Comparison of ENCODE assay signal across 29 cellular contexts in the genomic region with DNA sequence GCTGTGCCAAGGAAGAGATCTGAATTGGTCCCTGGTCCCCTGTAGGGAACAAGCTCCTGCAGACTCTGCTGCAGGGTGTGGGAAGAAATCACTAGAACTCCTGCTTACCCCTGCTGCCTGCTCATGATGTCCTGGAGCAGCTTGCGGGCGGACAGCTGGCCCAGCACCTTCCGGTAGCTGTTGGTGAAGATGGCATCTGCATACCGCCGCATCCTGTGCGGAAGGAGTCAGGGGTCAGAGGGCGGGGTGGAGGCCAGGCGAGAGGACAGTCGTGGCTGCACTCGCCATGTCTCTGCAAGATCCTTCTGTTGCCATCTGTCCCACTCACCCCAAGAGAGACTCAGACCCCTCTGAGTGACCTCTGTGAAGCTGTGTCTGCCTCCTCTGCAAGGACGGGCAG. TPM values are rescaled to one million over a fixed set of nuclear protein-coding genes. Genes with fewer than 3 reads are reported as not detected.
"Had no signal": no experiment of that assay in that cellular context is flagged by ENCODE, and none has a peak within 500 bp of the region (broad histone marks: within the 10 kb centered on the region; RNA-seq: fewer than 3 reads in every experiment).

No MANE protein-coding gene starts in this region.

- H3K36me3 Mint-ChIP-seq: activated naive CD8-positive, alpha-beta T cell treated with anti-CD3 and anti-CD28 coated beads for 36 hours; natural killer cell; stimulated activated effector memory CD8-positive, alpha-beta T cell treated with anti-CD3 and anti-CD28 coated beads, Interleukin-12 subunit alpha, Interleukin-12 subunit beta, amount 100 ng/mL, for 72 hours had no signal

- H3K4me1 ChIP-seq: breast epithelium, foreskin keratinocyte, left ventricle myocardium inferior, pancreas, tibial artery had no signal

- H3K36me3 ChIP-seq: breast epithelium, left ventricle myocardium inferior, pancreas, tibial artery had no signal

- H3K27me3 ChIP-seq: breast epithelium, pancreas had no signal

- H3K9me3 ChIP-seq: pancreas had no signal

- H3K27ac ChIP-seq: breast epithelium, foreskin keratinocyte, left ventricle myocardium inferior, pancreas, tibial artery had no signal

- H3K27ac Mint-ChIP-seq: activated B cell treated with CpG ODN at 0.5 μM for 24 hours; activated CD4-positive, alpha-beta T cell treated with anti-CD3 and anti-CD28 coated beads for 36 hours; activated naive CD8-positive, alpha-beta T cell treated with anti-CD3 and anti-CD28 coated beads for 36 hours; activated T-cell treated with anti-CD3 and anti-CD28 coated beads, Interleukin-2, amount 50 U/mL, for 24 hours; activated T-helper 2 cell treated with anti-CD3 and anti-CD28 coated beads, Interferon-gamma antibody, Interleukin-2, Interleukin-4, amounts not matched to agents 10 μg/mL and 5 μg/mL and 100 μg/mL, durations not matched to agents 14 hours and 24 hours and 36 hours; natural killer cell; stimulated activated effector memory CD8-positive, alpha-beta T cell treated with anti-CD3 and anti-CD28 coated beads, Interleukin-12 subunit alpha, Interleukin-12 subunit beta, amount 100 ng/mL, for 72 hours; stimulated activated naive CD8-positive, alpha-beta T cell treated with anti-CD3 and anti-CD28 coated beads, Interleukin-15, amount 100 ng/mL, for 72 hours had no signal

- H3K4me3 Mint-ChIP-seq: activated B cell treated with CpG ODN at 0.5 μM for 24 hours; activated CD4-positive, alpha-beta T cell treated with anti-CD3 and anti-CD28 coated beads for 36 hours; activated naive CD8-positive, alpha-beta T cell treated with anti-CD3 and anti-CD28 coated beads for 36 hours; activated T-cell treated with anti-CD3 and anti-CD28 coated beads, Interleukin-2, amount 50 U/mL, for 24 hours; central memory CD8-positive, alpha-beta T cell; natural killer cell; stimulated activated effector memory CD8-positive, alpha-beta T cell treated with anti-CD3 and anti-CD28 coated beads, Interleukin-12 subunit alpha, Interleukin-12 subunit beta, amount 100 ng/mL, for 72 hours; stimulated activated naive CD8-positive, alpha-beta T cell treated with anti-CD3 and anti-CD28 coated beads, Interleukin-15, amount 100 ng/mL, for 72 hours had no signal

- H3K4me3 ChIP-seq: breast epithelium, left ventricle myocardium inferior, pancreas, tibial artery had no signal

- H3K4me1 Mint-ChIP-seq: activated B cell treated with CpG ODN at 0.5 μM for 24 hours; activated CD4-positive, alpha-beta T cell treated with anti-CD3 and anti-CD28 coated beads for 36 hours; activated naive CD8-positive, alpha-beta T cell treated with anti-CD3 and anti-CD28 coated beads for 36 hours; central memory CD8-positive, alpha-beta T cell; natural killer cell; stimulated activated effector memory CD8-positive, alpha-beta T cell treated with anti-CD3 and anti-CD28 coated beads, Interleukin-12 subunit alpha, Interleukin-12 subunit beta, amount 100 ng/mL, for 72 hours; stimulated activated naive CD8-positive, alpha-beta T cell treated with anti-CD3 and anti-CD28 coated beads, Interleukin-15, amount 100 ng/mL, for 72 hours had no signal

- DNase-seq: activated B cell treated with CpG ODN at 0.5 μM for 24 hours; activated CD4-positive, alpha-beta T cell treated with anti-CD3 and anti-CD28 coated beads for 36 hours; activated CD4-positive, alpha-beta T cell treated with anti-CD3 and anti-CD28 coated beads, Interleukin-2, amount 50 U/mL, for 4 hours; activated CD8-positive, alpha-beta memory T cell treated with anti-CD3 and anti-CD28 coated beads for 24 hours; activated CD8-positive, alpha-beta memory T cell treated with anti-CD3 and anti-CD28 coated beads, Interleukin-2, amount 50 U/mL, for 4 hours; activated naive CD4-positive, alpha-beta T cell treated with Interleukin-2 at 50 U/mL for 16 hours; activated naive CD8-positive, alpha-beta T cell treated with anti-CD3 and anti-CD28 coated beads for 36 hours; activated T-cell treated with anti-CD3 and anti-CD28 coated beads, Interleukin-2, amount 50 U/mL, for 24 hours; effector memory CD4-positive, alpha-beta T cell; foreskin keratinocyte; hippocampal formation; kidney glomerular epithelial cell; left ventricle myocardium inferior; natural killer cell; pancreas; right cardiac atrium; stimulated activated CD4-positive, alpha-beta T cell treated with anti-CD3 and anti-CD28 coated beads, Interleukin-1b, Interleukin-23, amount 100 ng/mL, for 48 hours; stimulated activated naive CD8-positive, alpha-beta T cell treated with anti-CD3 and anti-CD28 coated beads, Interleukin-15, amount 100 ng/mL, for 72 hours; tibial artery had no signal

- ATAC-seq: activated CD4-positive, alpha-beta T cell treated with anti-CD3 and anti-CD28 coated beads for 36 hours; foreskin keratinocyte; natural killer cell; pancreas; stimulated activated effector memory CD8-positive, alpha-beta T cell treated with anti-CD3 and anti-CD28 coated beads, Interleukin-12 subunit alpha, Interleukin-12 subunit beta, amount 100 ng/mL, for 72 hours; stimulated activated naive CD8-positive, alpha-beta T cell treated with anti-CD3 and anti-CD28 coated beads, Interleukin-15, amount 100 ng/mL, for 72 hours had no signal

- H3K9me3 Mint-ChIP-seq: activated naive CD8-positive, alpha-beta T cell treated with anti-CD3 and anti-CD28 coated beads for 36 hours; activated T-cell treated with anti-CD3 and anti-CD28 coated beads, Interleukin-2, amount 50 U/mL, for 24 hours; activated T-helper 2 cell treated with anti-CD3 and anti-CD28 coated beads, Interferon-gamma antibody, Interleukin-2, Interleukin-4, amounts not matched to agents 10 μg/mL and 5 μg/mL and 100 μg/mL, durations not matched to agents 14 hours and 24 hours and 36 hours; central memory CD8-positive, alpha-beta T cell; natural killer cell; stimulated activated effector memory CD8-positive, alpha-beta T cell treated with anti-CD3 and anti-CD28 coated beads, Interleukin-12 subunit alpha, Interleukin-12 subunit beta, amount 100 ng/mL, for 72 hours; stimulated activated naive CD8-positive, alpha-beta T cell treated with anti-CD3 and anti-CD28 coated beads, Interleukin-15, amount 100 ng/mL, for 72 hours had no signal

RNA-seq across cellular contexts. Expression of a gene that starts 5.3 kb away (rescaled TPM):
- total RNA-seq: activated B cell treated with CpG ODN at 0.5 μM for 24 hours; activated CD4-positive, alpha-beta T cell treated with anti-CD3 and anti-CD28 coated beads for 36 hours; activated naive CD8-positive, alpha-beta T cell treated with anti-CD3 and anti-CD28 coated beads for 36 hours; activated T-helper 2 cell treated with anti-CD3 and anti-CD28 coated beads, Interferon-gamma antibody, Interleukin-2, Interleukin-4, amounts not matched to agents 10 μg/mL and 5 μg/mL and 100 μg/mL, durations not matched to agents 14 hours and 24 hours and 36 hours; breast epithelium; dermis microvascular lymphatic vessel endothelial cell; foreskin keratinocyte; lung microvascular endothelial cell; natural killer cell; pancreas; pulmonary artery endothelial cell; skeletal muscle tissue; T-helper 2 cell treated with Interferon-gamma antibody and Interleukin-4, amounts not matched to agents 100 ng/mL and 5 ng/mL, for 36 hours; urinary bladder had no signal
